In the genomic region with DNA sequence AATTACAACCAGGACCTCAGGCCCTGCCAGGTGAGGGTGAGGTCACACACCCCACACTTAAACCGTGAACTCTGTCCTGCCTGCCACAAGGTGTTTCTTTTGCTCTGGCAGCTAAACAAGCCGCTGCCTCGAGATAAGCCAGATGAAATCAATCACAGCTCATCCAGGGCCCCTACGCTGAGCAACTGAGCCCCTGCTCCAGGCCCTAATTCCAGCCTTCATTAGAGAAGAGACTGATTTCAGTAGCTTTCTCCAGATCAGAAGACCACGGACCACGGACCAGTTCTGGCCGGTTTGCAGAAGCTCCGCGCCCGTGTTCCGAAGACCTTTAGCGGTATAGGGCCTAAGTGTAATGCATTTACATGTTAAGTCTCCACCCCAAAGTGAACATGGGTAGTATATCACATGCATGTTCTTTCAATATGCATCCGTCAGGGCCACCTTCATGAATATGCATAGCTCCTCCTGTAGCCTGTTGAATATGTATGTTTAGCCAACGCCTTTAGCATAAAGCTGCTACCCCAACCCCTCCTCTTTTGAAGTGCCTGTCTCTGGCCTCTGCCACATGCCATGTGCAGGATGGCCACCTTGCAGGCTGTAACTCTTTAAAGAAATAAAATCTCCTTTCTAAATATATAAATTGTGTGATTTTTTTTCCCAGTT, we compare ENCODE assay signal across 14 cellular contexts. TPM values are rescaled to one million over a fixed set of nuclear protein-coding genes. Genes with fewer than 3 reads are reported as not detected.
DNase-seq lines count a peak whose midpoint lies in the region; ATAC-seq and TF ChIP-seq lines count a peak whose summit lies in the region.
"Had no signal": no experiment of that assay in that cellular context is flagged by ENCODE, and none has a peak within 500 bp of the region (broad histone marks: within the 10 kb centered on the region; RNA-seq: fewer than 3 reads in every experiment).

No MANE protein-coding gene starts in this region.

- 76 to 78% methylated on average over 14 of the region's 14 CpGs for WGBS in aorta, 2 donors

- intact Hi-C loops in natural killer cell (cut with micrococcal nuclease) (no loop called here), lower lobe of right lung (cut with DNase I) (no loop called here), aorta (cut with DNase I) (no loop called here), Caco-2 (cut with micrococcal nuclease; ENCODE audit: unreplicated experiment) (no loop called here)

- TF ChIP-seq CTCF in natural killer cell (IDR thresholded peaks at IDR 0.05) = no peak
- TF ChIP-seq CTCF in lower lobe of right lung (IDR thresholded peaks at IDR 0.05) = no peak
- no peak for TF ChIP-seq CTCF in Caco-2 (IDR thresholded peaks at IDR 0.05; ENCODE audit: insufficient read depth in 1 of 2, low read depth in 1 of 2, low read length in 1 of 2, severe bottlenecking in 1 of 2, unreplicated experiment in 1 of 2)

- H3K4me3 ChIP-seq in adipocyte (ENCODE audit: low read length) = peak overlapping the region; percentile 48
- H3K4me3 ChIP-seq in lower lobe of right lung = no peak overlapping the region
- H3K4me3 ChIP-seq in aorta (ENCODE audit: low read length in 2 of 2) = no peak overlapping the region
- H3K4me3 ChIP-seq in Caco-2 (ENCODE audit: low read depth, low read length) = no peak overlapping the region
- H3K4me3 ChIP-seq: vagina had no signal

- H3K9me3 ChIP-seq in adipocyte (ENCODE audit: control insufficient read depth, low read length) (peaks cover 6% of the 10 kb centered on the region), lower lobe of right lung (peaks cover under 1% of the 10 kb centered on the region), aorta (ENCODE audit: control insufficient read depth, low read length) (peaks cover 5% of the 10 kb centered on the region), Caco-2 (peaks cover 3% of the 10 kb centered on the region; the same call in 1 of the 2 replicates)

- POLR2A ChIA-PET in Caco-2 (lab: Charles Lee) = no interaction called here
- POLR2A ChIA-PET in T-cell (lab: Charles Lee) = interaction anchor here in 1 of 2 donors (1.0 kb wide), 1 partner anchor 17 kb away, joined by 3 read pairs; no protein-coding TSS in a partner anchor

- H3K4me1 Mint-ChIP-seq in natural killer cell treated with Interleukin-12 subunit alpha and Interleukin-12 subunit beta and Interleukin-15 and Interleukin-18, amount 100 ng/mL, for 72 hours (ENCODE audit: low read depth in 2 of 2) = peaks cover 16 to 32% of the 10 kb centered on the region in 2 donors
- H3K4me1 Mint-ChIP-seq in natural killer cell (peaks cover 9 to 17% of the 10 kb centered on the region in 2 donors), Caco-2 (ENCODE audit: low read depth, unreplicated experiment) (no peaks in the 10 kb centered on the region), T-cell (peaks cover 20 to 30% (median 25%) of the 10 kb centered on the region in 3 donors)

- CTCF ChIA-PET in Caco-2 (lab: Charles Lee) = interaction anchor here (1.8 to 2.6 kb wide), 2 partner anchors 33 to 197 kb away, joined by 3 to 10 read pairs; no protein-coding TSS in a partner anchor
- CTCF ChIA-PET in T-cell (lab: Charles Lee) = interaction anchor here (0.7 to 4.7 kb wide), 5 partner anchors 15 to 199 kb away, joined by 3 to 63 read pairs (median 5); partner anchors contain the start of gene RAC2 (in 1 of the 2)

- DNase-seq in natural killer cell treated with Interleukin-12 subunit alpha and Interleukin-12 subunit beta and Interleukin-15 and Interleukin-18, amount 100 ng/mL, for 72 hours (ENCODE audit: low spot score) = no peak
- no peak for DNase-seq in natural killer cell
- no peak for DNase-seq in adipocyte (ENCODE audit: low read depth)
- peak; percentile 7 for DNase-seq in lower lobe of right lung
- peak; percentile 23 to 29 for DNase-seq in aorta
- no peak for DNase-seq in foreskin melanocyte
- no peak for DNase-seq in Caco-2
- no peak for DNase-seq in T-cell
- DNase-seq: activated B cell treated with CpG ODN at 0.5 μM for 24 hours; NCI-H2029 treated with DMSO at 0.1 percent for 48 hours; stimulated activated CD4-positive, alpha-beta T cell treated with anti-CD3 and anti-CD28 coated beads, Interleukin-4, amount 100 ng/mL, for 24 hours had no signal

- H3K9me3 Mint-ChIP-seq in natural killer cell treated with Interleukin-12 subunit alpha and Interleukin-12 subunit beta and Interleukin-15 and Interleukin-18, amount 100 ng/mL, for 72 hours = no peaks in the 10 kb centered on the region
- H3K9me3 Mint-ChIP-seq in natural killer cell = no peaks in the 10 kb centered on the region
- H3K9me3 Mint-ChIP-seq in Caco-2 (ENCODE audit: unreplicated experiment) = no peaks in the 10 kb centered on the region
- no peaks in the 10 kb centered on the region for H3K9me3 Mint-ChIP-seq in T-cell
- H3K9me3 Mint-ChIP-seq: activated B cell treated with CpG ODN at 0.5 μM for 24 hours had no signal

- H3K27ac ChIP-seq in lower lobe of right lung (no peak overlapping the region), aorta (ENCODE audit: low read depth in 1 of 2, low read length in 2 of 2) (no peak overlapping the region)
- H3K27ac ChIP-seq: KMS-11, vagina had no signal

- peaks cover 0 to 6% of the 10 kb centered on the region in 2 donors for H3K27me3 Mint-ChIP-seq in natural killer cell treated with Interleukin-12 subunit alpha and Interleukin-12 subunit beta and Interleukin-15 and Interleukin-18, amount 100 ng/mL, for 72 hours
- H3K27me3 Mint-ChIP-seq in natural killer cell (ENCODE audit: low read depth in 2 of 2) (peaks cover 0 to 18% of the 10 kb centered on the region in 2 donors), Caco-2 (ENCODE audit: insufficient read depth, unreplicated experiment) (peaks cover 8% of the 10 kb centered on the region), T-cell (peaks cover 0 to 1% of the 10 kb centered on the region in 2 donors)
- H3K27me3 Mint-ChIP-seq: activated B cell treated with CpG ODN at 0.5 μM for 24 hours had no signal

- H3K9ac ChIP-seq in adipocyte (ENCODE audit: low read length) = peak overlapping the region; percentile 22
- H3K9ac ChIP-seq: KMS-11 had no signal

- H3K4me3 Mint-ChIP-seq in natural killer cell treated with Interleukin-12 subunit alpha and Interleukin-12 subunit beta and Interleukin-15 and Interleukin-18, amount 100 ng/mL, for 72 hours = no peak overlapping the region
- H3K4me3 Mint-ChIP-seq in natural killer cell (no peak overlapping the region), Caco-2 (ENCODE audit: unreplicated experiment) (no peak overlapping the region), T-cell (peak overlapping the region in 1 of 3 donors; percentile 55)

- ATAC-seq in natural killer cell treated with Interleukin-12 subunit alpha and Interleukin-12 subunit beta and Interleukin-15 and Interleukin-18, amount 100 ng/mL, for 72 hours = no peak
- ATAC-seq in natural killer cell (no peak), lower lobe of right lung (no peak), aorta (ENCODE audit: low FRiP score) (no peak), T-cell (replicated peaks in 1 of 4) (no peak)

- peak overlapping the region; percentile 43 to 83 for H3K27ac Mint-ChIP-seq in natural killer cell treated with Interleukin-12 subunit alpha and Interleukin-12 subunit beta and Interleukin-15 and Interleukin-18, amount 100 ng/mL, for 72 hours
- H3K27ac Mint-ChIP-seq in natural killer cell = peak overlapping the region in 1 of 2 donors; percentile 60
- H3K27ac Mint-ChIP-seq in Caco-2 (ENCODE audit: unreplicated experiment) = no peak overlapping the region
- peak overlapping the region in 1 of 2 donors; percentile 23 for H3K27ac Mint-ChIP-seq in T-cell

- H3K36me3 Mint-ChIP-seq in natural killer cell treated with Interleukin-12 subunit alpha and Interleukin-12 subunit beta and Interleukin-15 and Interleukin-18, amount 100 ng/mL, for 72 hours = no peaks in the 10 kb centered on the region
- H3K36me3 Mint-ChIP-seq in natural killer cell (no peaks in the 10 kb centered on the region), Caco-2 (ENCODE audit: insufficient read depth, unreplicated experiment) (no peaks in the 10 kb centered on the region), T-cell (no peaks in the 10 kb centered on the region)

- H3K27me3 ChIP-seq in adipocyte (replicated peaks; ENCODE audit: control insufficient read depth, insufficient read depth, low read length) (peaks cover 49% of the 10 kb centered on the region), lower lobe of right lung (ENCODE audit: low read depth) (peaks cover 55% of the 10 kb centered on the region), aorta (ENCODE audit: control insufficient read depth in 1 of 2, insufficient read depth in 2 of 2, low read length in 1 of 2) (no peaks in the 10 kb centered on the region), Caco-2 (replicated peaks; ENCODE audit: control insufficient read depth, insufficient read depth, low read length) (no peaks in the 10 kb centered on the region; the same call in 1 of the 2 replicates)
- H3K27me3 ChIP-seq: vagina had no signal

- H3K36me3 ChIP-seq in adipocyte (ENCODE audit: control insufficient read depth, insufficient read depth, low read length, severe bottlenecking) (no peaks in the 10 kb centered on the region), lower lobe of right lung (no peaks in the 10 kb centered on the region), aorta (ENCODE audit: control insufficient read depth in 1 of 2, insufficient read depth in 2 of 2, low read length in 1 of 2) (no peaks in the 10 kb centered on the region), Caco-2 (ENCODE audit: control insufficient read depth, insufficient read depth, low read length) (no peaks in the 10 kb centered on the region)
- H3K36me3 ChIP-seq: vagina had no signal

- no TSS peak for BruUV-seq in Caco-2 (replicated peaks; lab: Mats Ljungman, UMichigan)

- H3K4me1 ChIP-seq in adipocyte (ENCODE audit: control insufficient read depth, insufficient read depth, low read length) (peaks cover 3% of the 10 kb centered on the region), lower lobe of right lung (peaks cover 9% of the 10 kb centered on the region), aorta (ENCODE audit: control insufficient read depth in 1 of 2, insufficient read depth in 2 of 2, low read length in 2 of 2) (no peaks in the 10 kb centered on the region), Caco-2 (no peaks in the 10 kb centered on the region)
- H3K4me1 ChIP-seq: vagina had no signal

RNA-seq across cellular contexts. Expression of gene RAC2, which starts 14.9 kb away (rescaled TPM):
- 1,000 to 10,000 TPM in 1 of 2 donors, 100 to 1,000 TPM in 1; 666 to 1,078 TPM for total RNA-seq in natural killer cell treated with Interleukin-12 subunit alpha and Interleukin-12 subunit beta and Interleukin-15 and Interleukin-18, amount 100 ng/mL, for 72 hours
- total RNA-seq in natural killer cell = 100 to 1,000 TPM; 647 to 744 (median 741) TPM
- total RNA-seq in lower lobe of right lung = 111 TPM
- 10 to 100 TPM; 16.8 to 19.8 TPM for total RNA-seq in aorta
- polyA plus RNA-seq in aorta = 10 to 100 TPM in 1 of 2 donors, 1 to 10 TPM in 1; 3.6 to 14.5 TPM
- 0.25 TPM in 1 of 2 replicates, not detected in the other for total RNA-seq in Caco-2 (2022)
- total RNA-seq in T-cell = 100 to 1,000 TPM; 353 to 413 (median 385) TPM

RNA-seq across cellular contexts. Expression of gene CYTH4, which starts 23.4 kb away (rescaled TPM):
- 10 to 100 TPM; 36.0 to 41.1 TPM for total RNA-seq in natural killer cell treated with Interleukin-12 subunit alpha and Interleukin-12 subunit beta and Interleukin-15 and Interleukin-18, amount 100 ng/mL, for 72 hours
- total RNA-seq in natural killer cell (100 to 1,000 TPM; 219 to 260 (median 249) TPM), lower lobe of right lung (45.4 TPM), aorta (10 to 100 TPM; 28.2 to 68.7 TPM), Caco-2 (2022) (not detected in 2 replicates), T-cell (100 to 1,000 TPM; 146 to 181 (median 151) TPM)
- polyA plus RNA-seq in aorta = 10 to 100 TPM in 1 of 2 donors, 1 to 10 TPM in 1; 4.5 to 15.9 TPM

RNA-seq across cellular contexts. Expression of gene SSTR3, which starts 46.7 kb away (rescaled TPM):
- under 1 TPM; 0.11 to 0.29 TPM for total RNA-seq in natural killer cell treated with Interleukin-12 subunit alpha and Interleukin-12 subunit beta and Interleukin-15 and Interleukin-18, amount 100 ng/mL, for 72 hours
- total RNA-seq in natural killer cell (under 1 TPM; 0.20 to 0.64 (median 0.23) TPM), lower lobe of right lung (not detected), aorta (not detected), Caco-2 (2022) (not detected in 2 replicates), T-cell (1 to 10 TPM; 4.6 to 8.7 (median 5.3) TPM)
- polyA plus RNA-seq in aorta = not detected
- total RNA-seq: dermis microvascular lymphatic vessel endothelial cell, vagina had no signal

Comparison
In these comparisons a context has a peak if more than half of its experiments do, and no peak if none do; other contexts are left out.
1. DNase-seq: peak in lower lobe of right lung (single experiment) and aorta (2 of 2); none in natural killer cell treated with Interleukin-12 subunit alpha and Interleukin-12 subunit beta and Interleukin-15 and Interleukin-18, amount 100 ng/mL, for 72 hours (single experiment), natural killer cell (single experiment), adipocyte (single experiment), foreskin melanocyte (single experiment), Caco-2 (0 of 2) and T-cell (0 of 34).
2. RNA of gene RAC2, which starts 14.9 kb away (total RNA-seq): 666 to 1,078 TPM in natural killer cell treated with Interleukin-12 subunit alpha and Interleukin-12 subunit beta and Interleukin-15 and Interleukin-18, amount 100 ng/mL, for 72 hours, 647 to 744 TPM in natural killer cell, 353 to 413 TPM in T-cell, 111 TPM in lower lobe of right lung (single experiment) and 16.8 to 19.8 TPM in aorta; 0.25 TPM in Caco-2; every median in the first group is over 10 times any median in the second.
3. RNA of gene CYTH4, which starts 23.4 kb away (total RNA-seq): 219 to 260 TPM in natural killer cell, 146 to 181 TPM in T-cell, 28.2 to 68.7 TPM in aorta, 45.4 TPM in lower lobe of right lung (single experiment) and 36.0 to 41.1 TPM in natural killer cell treated with Interleukin-12 subunit alpha and Interleukin-12 subunit beta and Interleukin-15 and Interleukin-18, amount 100 ng/mL, for 72 hours; not detected in Caco-2; every median in the first group is over 10 times any median in the second.